Comparison of ENCODE assay signal across 9 cellular contexts in genomic region chr17:17809527-17810373, GRCh38.
DNase-seq lines count a peak whose midpoint lies in the region; ATAC-seq, FAIRE-seq and TF ChIP-seq lines count a peak whose summit lies in the region.
"Had no signal": no experiment of that assay in that cellular context is flagged by ENCODE, and none has a peak within 500 bp of the region (broad histone marks: within the 10 kb centered on the region; RNA-seq: fewer than 3 reads in every experiment).

No MANE protein-coding gene starts in this region.

- peaks cover 49% of the 10 kb centered on the region for H3K36me3 Mint-ChIP-seq in stimulated activated memory B cell treated with anti-CD40 and anti-IgM and Interleukin-4, amounts not matched to agents 10 μg/mL and 1 μg/mL and 100 μg/mL, for 72 hours

- POLR2A ChIA-PET in HEK293T (lab: Yijun Ruan, JAX), result interaction anchor here (0.9 to 24.8 kb wide), 3 partner anchors 8 to 129 kb away, joined by 3 to 369 read pairs (median 3); partner anchors contain the start of genes RAI1 and SREBF1

- H3K9me3 Mint-ChIP-seq in stimulated activated memory B cell treated with anti-CD40 and anti-IgM and Interleukin-4, amounts not matched to agents 10 μg/mL and 1 μg/mL and 100 μg/mL, for 72 hours, result no peaks in the 10 kb centered on the region

- peak; percentile 70 for DNase-seq in HEK293T (ENCODE audit: extremely low spot score)
- DNase-seq in choroid plexus epithelial cell (ENCODE audit: low read depth), result peak; percentile 80
- peak; percentile 91 for DNase-seq in iPS-NIHi11 (ENCODE audit: low spot score)
- no peak for DNase-seq in urothelium cell line (ENCODE audit: low spot score)
- no peak for DNase-seq in pons (ENCODE audit: low spot score)
- no peak for DNase-seq in NCI-H2196 treated with DMSO at 0.1 percent for 48 hours (lab: John Stamatoyannopoulos, UW; ENCODE audit: unreplicated experiment)
- DNase-seq: NCI-H1417 treated with DMSO at 0.1 percent for 48 hours had no signal

- no peak overlapping the region for H3K27ac Mint-ChIP-seq in stimulated activated memory B cell treated with anti-CD40 and anti-IgM and Interleukin-4, amounts not matched to agents 10 μg/mL and 1 μg/mL and 100 μg/mL, for 72 hours

- FAIRE-seq in urothelium cell line (lab: Jason Lieb, UNC), result no peak

- TF ChIP-seq CTCF in choroid plexus epithelial cell (conservative IDR thresholded peaks at IDR 0.05; ENCODE audit: low read depth, low read length), result no peak

- H3K4me3 Mint-ChIP-seq in stimulated activated memory B cell treated with anti-CD40 and anti-IgM and Interleukin-4, amounts not matched to agents 10 μg/mL and 1 μg/mL and 100 μg/mL, for 72 hours, result no peak overlapping the region

- H3K4me3 ChIP-seq in choroid plexus epithelial cell (ENCODE audit: low read depth, low read length), result peak overlapping the region; percentile 37

- peak; percentile 3 for ATAC-seq in stimulated activated memory B cell treated with anti-CD40 and anti-IgM and Interleukin-4, amounts not matched to agents 10 μg/mL and 1 μg/mL and 100 μg/mL, for 72 hours
- ATAC-seq in activated CD4-positive, CD25-positive, alpha-beta regulatory T cell treated with anti-CD3 and anti-CD28 coated beads, Interleukin-2, amount 50 U/mL, for 24 hours, result no peak

- CTCF ChIA-PET in HEK293T (lab: Yijun Ruan, JAX), result no interaction called here

- no peaks in the 10 kb centered on the region for H3K27me3 Mint-ChIP-seq in stimulated activated memory B cell treated with anti-CD40 and anti-IgM and Interleukin-4, amounts not matched to agents 10 μg/mL and 1 μg/mL and 100 μg/mL, for 72 hours

- H3K4me1 Mint-ChIP-seq in stimulated activated memory B cell treated with anti-CD40 and anti-IgM and Interleukin-4, amounts not matched to agents 10 μg/mL and 1 μg/mL and 100 μg/mL, for 72 hours, result peaks cover 22% of the 10 kb centered on the region

TF ChIP-seq in HEK293T, 16 proteins besides CTCF, POLR2A, EP300 and RAD21:
- TF ChIP-seq HDGF (IDR thresholded peaks at IDR 0.05; ENCODE audit: borderline replicate concordance), result no peak
- no peak for TF ChIP-seq LEF1 (IDR thresholded peaks at IDR 0.05; ENCODE audit: borderline replicate concordance)
- no peak for TF ChIP-seq FOXM1 (IDR thresholded peaks at IDR 0.05; ENCODE audit: borderline replicate concordance)
- TF ChIP-seq SUZ12 (IDR thresholded peaks at IDR 0.05), result no peak
- TF ChIP-seq SP1 (IDR thresholded peaks at IDR 0.05), result no peak
- no peak for TF ChIP-seq ARNT (IDR thresholded peaks at IDR 0.05)
- no peak for TF ChIP-seq PKNOX1 (IDR thresholded peaks at IDR 0.05)
- TF ChIP-seq NFRKB (IDR thresholded peaks at IDR 0.05), result no peak
- TF ChIP-seq FOXK2 (IDR thresholded peaks at IDR 0.05), result no peak
- TF ChIP-seq L3MBTL2 (conservative IDR thresholded peaks at IDR 0.05), result no peak

Comparison
In these comparisons a context has a peak if more than half of its experiments do, and no peak if none do; other contexts are left out.
1. DNase-seq: peak in HEK293T (single experiment), choroid plexus epithelial cell (single experiment) and iPS-NIHi11 (single experiment); none in urothelium cell line (single experiment), pons (single experiment) and NCI-H2196 treated with DMSO at 0.1 percent for 48 hours (single experiment).